Comparison of ENCODE assay signal across 8 cellular contexts in the genomic region with DNA sequence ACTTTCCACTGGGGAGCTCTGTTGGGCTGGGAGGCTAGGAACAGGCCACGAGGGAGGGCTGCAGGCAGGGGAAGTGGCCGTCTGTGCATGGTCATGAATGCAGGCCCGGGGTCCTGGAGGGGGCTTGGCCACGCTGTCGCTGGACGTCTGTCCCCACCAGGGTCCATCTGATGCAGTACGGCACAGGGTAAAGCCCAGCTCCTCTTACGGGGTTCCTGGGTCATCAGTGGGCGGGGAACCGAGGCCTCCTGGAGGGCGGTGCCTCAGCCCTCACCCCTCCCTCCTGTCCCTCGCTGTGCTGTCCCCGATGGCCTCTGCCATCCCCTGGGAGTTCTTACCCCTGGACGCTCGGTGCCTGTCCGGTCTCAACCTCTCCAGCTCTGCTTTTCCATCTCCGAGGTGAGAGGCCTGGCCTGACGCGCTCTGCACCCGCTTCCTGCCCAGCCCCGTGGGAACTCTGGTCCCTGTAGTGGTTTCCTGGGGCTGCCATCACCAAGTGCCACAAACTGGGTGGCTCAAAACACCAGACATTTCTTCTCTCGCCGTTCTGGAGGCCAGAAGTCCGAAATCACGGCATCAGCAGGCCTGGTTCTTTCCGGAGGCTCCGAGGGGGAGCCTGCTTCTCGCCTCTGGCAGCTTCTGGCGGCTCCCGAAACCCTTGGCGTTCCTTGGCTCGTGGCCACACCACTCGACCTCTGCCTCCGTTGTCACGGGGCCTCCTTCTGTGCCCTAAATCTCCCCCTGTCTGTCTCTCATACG.
DNase-seq lines count a peak whose midpoint lies in the region; ATAC-seq and TF ChIP-seq lines count a peak whose summit lies in the region.

No MANE protein-coding gene starts in this region.

- no peaks in the 10 kb centered on the region for H3K36me3 Mint-ChIP-seq in activated naive CD4-positive, alpha-beta T cell treated with anti-CD3 and anti-CD28 coated beads for 36 hours (ENCODE audit: low read depth)

- no peaks in the 10 kb centered on the region for H3K36me3 ChIP-seq in adrenal gland (replicated peaks in 1 of 2)

- DNase-seq in activated naive CD4-positive, alpha-beta T cell treated with anti-CD3 and anti-CD28 coated beads for 36 hours, result peak; percentile 50
- no peak for DNase-seq in activated naive CD4-positive, alpha-beta T cell treated with Interleukin-2 at 50 U/mL for 16 hours
- DNase-seq in adrenal gland (peak; percentile 70 to 85 (median 77)), NCI-H1092 (lab: John Stamatoyannopoulos, UW) (no peak), cerebellar nuclear complex (lab: John Stamatoyannopoulos, UW) (no peak)

- no peak for ATAC-seq in GM18498 (IDR thresholded peaks at IDR 0.05; ENCODE audit: unreplicated experiment)

- H3K27me3 Mint-ChIP-seq in activated naive CD4-positive, alpha-beta T cell treated with anti-CD3 and anti-CD28 coated beads for 36 hours (ENCODE audit: low read depth), result no peaks in the 10 kb centered on the region

- H3K9me3 ChIP-seq in adrenal gland (replicated peaks in 1 of 3), result no peaks in the 10 kb centered on the region

- no peaks in the 10 kb centered on the region for H3K27me3 ChIP-seq in adrenal gland
- no peaks in the 10 kb centered on the region for H3K27me3 ChIP-seq in layer of hippocampus (ENCODE audit: control insufficient read depth, insufficient read depth, low read length)

- WGBS in adrenal gland, 4 donors, result 30 to 58% (median 35%) methylated on average over 21 to 36 of the region's 36 CpGs

- H3K27ac ChIP-seq in adrenal gland (peak overlapping the region; percentile 95 to 99 (median 95)), layer of hippocampus (ENCODE audit: low read depth, low read length) (peak overlapping the region; percentile 74), temporal lobe (ENCODE audit: low read depth, low read length) (peak overlapping the region; percentile 82)

- intact Hi-C loops in activated naive CD4-positive, alpha-beta T cell treated with anti-CD3 and anti-CD28 coated beads for 36 hours (cut with micrococcal nuclease), result loop anchor here (2.0 kb wide), 2 partner anchors 43 to 111 kb away; no protein-coding TSS in a partner anchor
- intact Hi-C loops in adrenal gland (cut with DNase I), result no loop called here

- peaks cover 63% of the 10 kb centered on the region for H3K4me1 Mint-ChIP-seq in activated naive CD4-positive, alpha-beta T cell treated with anti-CD3 and anti-CD28 coated beads for 36 hours (ENCODE audit: low read depth)

- no peak for TF ChIP-seq CTCF in adrenal gland (IDR thresholded peaks at IDR 0.05)

- H3K4me1 ChIP-seq in adrenal gland (replicated peaks in 1 of 2), result peaks cover 47 to 61% of the 10 kb centered on the region in 2 donors

- H3K4me3 ChIP-seq in adrenal gland, result peak overlapping the region in 2 of 4 donors; percentile 1 to 70

- TF ChIP-seq POLR2A in adrenal gland (IDR thresholded peaks at IDR 0.05), result peak in 1 of 2 donors; percentile 31

- H3K27ac Mint-ChIP-seq in activated naive CD4-positive, alpha-beta T cell treated with anti-CD3 and anti-CD28 coated beads for 36 hours, result no peak overlapping the region

- CTCF ChIA-PET in activated naive CD4-positive, alpha-beta T cell treated with anti-CD3 and anti-CD28 coated beads for 36 hours (lab: Charles Lee), result interaction anchor here (0.8 kb wide), 1 partner anchor 9 kb away, joined by 3 read pairs; no protein-coding TSS in a partner anchor

- H3K9me3 Mint-ChIP-seq in activated naive CD4-positive, alpha-beta T cell treated with anti-CD3 and anti-CD28 coated beads for 36 hours, result no peaks in the 10 kb centered on the region

- H3K4me3 Mint-ChIP-seq in activated naive CD4-positive, alpha-beta T cell treated with anti-CD3 and anti-CD28 coated beads for 36 hours, result no peak overlapping the region

Comparison
In these comparisons a context has a peak if more than half of its experiments do, and no peak if none do; other contexts are left out.
1. DNase-seq: peak in activated naive CD4-positive, alpha-beta T cell treated with anti-CD3 and anti-CD28 coated beads for 36 hours (single experiment) and adrenal gland (7 of 7); none in activated naive CD4-positive, alpha-beta T cell treated with Interleukin-2 at 50 U/mL for 16 hours (single experiment), NCI-H1092 (single experiment) and cerebellar nuclear complex (0 of 2).
2. Peak in every context shown above with its lines, with median percentiles within 50 percentile points of each other: H3K27ac ChIP-seq.